Comparison of ENCODE assay signal across 8 cellular contexts in the genomic region with DNA sequence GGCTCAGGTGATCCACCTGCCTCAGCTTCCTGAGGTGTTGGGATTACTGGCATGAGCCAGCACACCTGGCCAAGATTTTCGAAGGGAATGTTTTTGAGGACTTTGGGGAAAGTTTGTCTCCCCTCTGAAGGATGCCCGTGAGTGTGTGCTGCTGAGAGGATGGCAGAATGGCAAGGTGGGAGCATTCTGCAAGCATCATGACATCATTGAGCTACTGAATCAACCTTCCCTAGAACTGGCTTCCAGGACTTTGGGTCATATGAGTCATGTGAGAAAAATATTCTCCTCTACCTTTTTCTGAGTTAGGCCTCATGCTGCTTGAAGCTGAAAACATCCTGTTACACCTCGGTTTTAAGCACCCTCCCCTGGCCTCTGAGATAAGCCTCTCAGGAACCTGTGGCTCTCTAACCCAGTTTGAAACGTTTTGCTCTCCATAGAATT. TPM values are rescaled to one million over a fixed set of nuclear protein-coding genes. Genes with fewer than 3 reads are reported as not detected.
A peak's percentile ranks its signal among the peaks of the same experiment; 100 is the strongest.
DNase-seq lines count a peak whose midpoint lies in the region; ATAC-seq and TF ChIP-seq lines count a peak whose summit lies in the region.

No MANE protein-coding gene starts in this region.

- TF ChIP-seq POLR2A in ovary (IDR thresholded peaks at IDR 0.05): no peak

- H2AFZ ChIP-seq in trophoblast cell (ENCODE audit: insufficient read depth, low read length, poor library complexity): no peak overlapping the region

- H3K27ac ChIP-seq in left lung: peak overlapping the region in 1 of 2 donors; percentile 39
- H3K27ac ChIP-seq in ovary: peak overlapping the region in 1 of 2 donors; percentile 59
- no peak overlapping the region for H3K27ac ChIP-seq in trophoblast cell (ENCODE audit: low read depth, low read length)

- H4K8ac ChIP-seq in trophoblast cell (ENCODE audit: low read depth, low read length): no peak overlapping the region

- intact Hi-C loops in left lung (cut with DNase I) (no loop called here), sciatic nerve (cut with DNase I) (no loop called here), ovary (cut with DNase I) (no loop called here)

- no peak overlapping the region for H3K14ac ChIP-seq in trophoblast cell (ENCODE audit: low read length)

- H3K23ac ChIP-seq in trophoblast cell (ENCODE audit: low read length): no peak overlapping the region

- WGBS in ovary, 3 donors: 38 to 49% (median 45%) methylated on average over 4 of the region's 4 CpGs
- no CpG with 5 or more reads among the region's 4 CpGs for WGBS in trophoblast cell (ENCODE audit: extremely low coverage, insufficient coverage, insufficient read length)

- H3K36me3 ChIP-seq in left lung: no peaks in the 10 kb centered on the region
- no peaks in the 10 kb centered on the region for H3K36me3 ChIP-seq in ovary
- no peaks in the 10 kb centered on the region for H3K36me3 ChIP-seq in trophoblast cell (ENCODE audit: control insufficient read depth in 1 of 2, insufficient read depth in 2 of 2, low read length in 2 of 2)

- ATAC-seq in GM18517 (IDR thresholded peaks at IDR 0.05; ENCODE audit: unreplicated experiment): peak; percentile 37
- peak; percentile 35 for ATAC-seq in HG03139 (IDR thresholded peaks at IDR 0.05; ENCODE audit: unreplicated experiment)
- ATAC-seq in left lung: peak; percentile 67
- ATAC-seq in sciatic nerve: no peak

- H3K4me3 ChIP-seq in left lung (no peak overlapping the region), ovary (no peak overlapping the region), trophoblast cell (ENCODE audit: low read depth, low read length) (no peak overlapping the region)

- no peak overlapping the region for H2BK5ac ChIP-seq in trophoblast cell (ENCODE audit: low read depth, low read length, poor library complexity)

- H4K91ac ChIP-seq in trophoblast cell (ENCODE audit: low read depth, low read length): no peak overlapping the region

- H3K79me2 ChIP-seq in trophoblast cell (ENCODE audit: control insufficient read depth, insufficient read depth, low read length, poor library complexity): no peaks in the 10 kb centered on the region

- H2BK120ac ChIP-seq in trophoblast cell (ENCODE audit: insufficient read depth, low read length, poor library complexity): no peak overlapping the region

- no peak overlapping the region for H3K4me2 ChIP-seq in trophoblast cell (ENCODE audit: low read length)

- H2BK12ac ChIP-seq in trophoblast cell (ENCODE audit: low read length): no peak overlapping the region

- H3K79me1 ChIP-seq in trophoblast cell (ENCODE audit: low read length): peaks cover 3% of the 10 kb centered on the region

- no peak for TF ChIP-seq CTCF in left lung (IDR thresholded peaks at IDR 0.05)
- TF ChIP-seq CTCF in ovary (IDR thresholded peaks at IDR 0.05): no peak

- DNase-seq in activated effector memory CD4-positive, alpha-beta T cell treated with Interleukin-2 at 50 U/mL for 16 hours: peak; percentile 35
- DNase-seq in left lung: no peak
- no peak for DNase-seq in nucleus accumbens (lab: John Stamatoyannopoulos, UW)
- DNase-seq in sciatic nerve (ENCODE audit: low spot score): no peak
- DNase-seq in ovary: no peak
- no peak for DNase-seq in trophoblast cell

- H2AK5ac ChIP-seq in trophoblast cell (ENCODE audit: low read length): no peak overlapping the region

- TF ChIP-seq EP300 in ovary (IDR thresholded peaks at IDR 0.05): no peak

- H3K27me3 ChIP-seq in left lung: no peaks in the 10 kb centered on the region
- H3K27me3 ChIP-seq in ovary: no peaks in the 10 kb centered on the region
- H3K27me3 ChIP-seq in trophoblast cell (ENCODE audit: insufficient read depth, low read length): no peaks in the 10 kb centered on the region

- no peak overlapping the region for H3K18ac ChIP-seq in trophoblast cell (ENCODE audit: low read length)

- no peaks in the 10 kb centered on the region for H3K9me3 ChIP-seq in left lung
- H3K9me3 ChIP-seq in ovary: no peaks in the 10 kb centered on the region
- H3K9me3 ChIP-seq in trophoblast cell (ENCODE audit: insufficient read depth, low read depth, low read length): no peaks in the 10 kb centered on the region

- no peak overlapping the region for H4K12ac ChIP-seq in trophoblast cell (ENCODE audit: low read depth, low read length)

- no peak overlapping the region for H3K9ac ChIP-seq in trophoblast cell (ENCODE audit: low read length)

- H3K4ac ChIP-seq in trophoblast cell (ENCODE audit: low read depth, low read length): no peak overlapping the region

- peaks cover 3 to 5% of the 10 kb centered on the region in 2 donors for H3K4me1 ChIP-seq in left lung
- peaks cover 12% of the 10 kb centered on the region for H3K4me1 ChIP-seq in ovary (ENCODE audit: insufficient read depth)
- peaks cover 6 to 7% of the 10 kb centered on the region in 2 experiments for H3K4me1 ChIP-seq in trophoblast cell (ENCODE audit: control insufficient read depth in 1 of 2, insufficient read depth in 2 of 2, low read length in 2 of 2)

RNA-seq across cellular contexts. Expression of gene TMEM131L, which starts 31.0 kb away (rescaled TPM):
- total RNA-seq in left lung (10 to 100 TPM; 17.6 to 20.2 TPM), sciatic nerve (15.2 TPM), ovary (10 to 100 TPM in 5 of 7 donors, 1 to 10 TPM in 2; 7.7 to 13.1 (median 10.7) TPM)
- polyA plus RNA-seq in ovary: 10 to 100 TPM in 1 of 2 donors, 1 to 10 TPM in 1; 3.6 to 18.4 TPM
- 8.3 and 8.9 TPM in 2 replicates for polyA plus RNA-seq in trophoblast cell (2013)
